12 cellular contexts compared by ENCODE assay signal in the genomic region with DNA sequence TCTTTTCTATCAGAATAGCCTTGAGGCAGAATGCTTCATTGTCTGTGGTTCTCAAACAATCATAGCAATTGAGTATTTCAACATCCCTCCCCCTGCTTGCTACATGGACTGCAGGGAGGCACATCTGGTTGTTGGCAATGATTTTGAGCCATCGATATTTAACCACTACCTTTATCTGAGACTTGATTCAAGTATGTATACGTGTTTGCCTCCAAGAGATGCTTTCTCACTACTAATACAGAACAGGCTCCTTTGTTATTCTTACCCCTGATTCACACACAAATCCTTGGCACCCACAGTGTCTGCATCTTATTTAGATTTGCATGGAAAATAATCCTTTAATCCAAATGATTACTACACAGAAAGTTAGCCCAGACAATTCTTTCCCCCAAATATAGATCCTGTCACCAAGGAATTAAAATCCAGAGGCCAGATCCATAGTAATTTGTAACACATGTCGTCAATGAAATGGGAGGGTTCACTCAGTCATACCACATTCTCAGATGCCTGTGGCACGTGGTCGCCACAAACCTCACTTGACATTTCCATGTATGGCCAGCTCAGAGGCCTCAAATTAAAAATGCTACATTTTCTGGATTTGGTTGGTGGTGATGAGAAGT.
DNase-seq lines count a peak whose midpoint lies in the region; ATAC-seq, FAIRE-seq and TF ChIP-seq lines count a peak whose summit lies in the region.
"Had no signal": no experiment of that assay in that cellular context is flagged by ENCODE, and none has a peak within 500 bp of the region (broad histone marks: within the 10 kb centered on the region; RNA-seq: fewer than 3 reads in every experiment).

No MANE protein-coding gene starts in this region.

- DNase-seq in Ammon's horn (ENCODE audit: low spot score) (peak; percentile 80), LHCN-M2 (ENCODE audit: low read depth) (peak; percentile 28), medulla oblongata (ENCODE audit: extremely low spot score) (peak; percentile 77), middle frontal gyrus (ENCODE audit: extremely low spot score, low spot score) (no peak), frontal cortex (ENCODE audit: low spot score in 2 of 2) (no peak), endothelial cell (ENCODE audit: low spot score) (no peak)
- DNase-seq: CD4-positive, alpha-beta T cell; NCI-H187; OCI-M1 had no signal

- H3K4me3 Mint-ChIP-seq in stimulated activated memory B cell treated with anti-CD40 and anti-IgM and Interleukin-4, amounts not matched to agents 10 μg/mL and 1 μg/mL and 100 μg/mL, for 72 hours = no peak overlapping the region
- H3K4me3 Mint-ChIP-seq in endothelial cell (ENCODE audit: unreplicated experiment) = no peak overlapping the region
- H3K4me3 Mint-ChIP-seq: CD4-positive, alpha-beta T cell had no signal

- TF ChIP-seq CTCF in endothelial cell (IDR thresholded peaks at IDR 0.05; ENCODE audit: unreplicated experiment) = no peak

- peaks cover 51% of the 10 kb centered on the region for H3K36me3 Mint-ChIP-seq in stimulated activated memory B cell treated with anti-CD40 and anti-IgM and Interleukin-4, amounts not matched to agents 10 μg/mL and 1 μg/mL and 100 μg/mL, for 72 hours
- H3K36me3 Mint-ChIP-seq in endothelial cell (ENCODE audit: low read depth, unreplicated experiment) = no peaks in the 10 kb centered on the region

- no peaks in the 10 kb centered on the region for H3K27me3 Mint-ChIP-seq in stimulated activated memory B cell treated with anti-CD40 and anti-IgM and Interleukin-4, amounts not matched to agents 10 μg/mL and 1 μg/mL and 100 μg/mL, for 72 hours
- H3K27me3 Mint-ChIP-seq in endothelial cell (ENCODE audit: unreplicated experiment) = no peaks in the 10 kb centered on the region
- H3K27me3 Mint-ChIP-seq: CD4-positive, alpha-beta T cell had no signal

- ATAC-seq in stimulated activated memory B cell treated with anti-CD40 and anti-IgM and Interleukin-4, amounts not matched to agents 10 μg/mL and 1 μg/mL and 100 μg/mL, for 72 hours = no peak

- H3K4me1 Mint-ChIP-seq in stimulated activated memory B cell treated with anti-CD40 and anti-IgM and Interleukin-4, amounts not matched to agents 10 μg/mL and 1 μg/mL and 100 μg/mL, for 72 hours = no peaks in the 10 kb centered on the region
- peaks cover 3% of the 10 kb centered on the region for H3K4me1 Mint-ChIP-seq in endothelial cell (ENCODE audit: unreplicated experiment)

- H3K27ac ChIP-seq in cingulate gyrus (ENCODE audit: low read depth, low read length) = peak overlapping the region; percentile 74
- H3K27ac ChIP-seq: HL-60 had no signal

- FAIRE-seq in frontal cortex (lab: Jason Lieb, UNC) = no peak

- no peaks in the 10 kb centered on the region for H3K9me3 Mint-ChIP-seq in stimulated activated memory B cell treated with anti-CD40 and anti-IgM and Interleukin-4, amounts not matched to agents 10 μg/mL and 1 μg/mL and 100 μg/mL, for 72 hours
- H3K9me3 Mint-ChIP-seq in endothelial cell (ENCODE audit: unreplicated experiment) = no peaks in the 10 kb centered on the region
- H3K9me3 Mint-ChIP-seq: CD4-positive, alpha-beta T cell had no signal

- no peak overlapping the region for H3K27ac Mint-ChIP-seq in stimulated activated memory B cell treated with anti-CD40 and anti-IgM and Interleukin-4, amounts not matched to agents 10 μg/mL and 1 μg/mL and 100 μg/mL, for 72 hours
- H3K27ac Mint-ChIP-seq in endothelial cell (ENCODE audit: unreplicated experiment) = no peak overlapping the region
- H3K27ac Mint-ChIP-seq: CD4-positive, alpha-beta T cell had no signal

Comparison
In these comparisons a context has a peak if more than half of its experiments do, and no peak if none do; other contexts are left out.
1. DNase-seq: peak in Ammon's horn (single experiment), LHCN-M2 (single experiment) and medulla oblongata (single experiment); none in middle frontal gyrus (single experiment), frontal cortex (0 of 2) and endothelial cell (single experiment).